In genomic region chr1:224780736-224781135, GRCh38 we compare ENCODE assay signal across 20 cellular contexts.
"Had no signal": no experiment of that assay in that cellular context is flagged by ENCODE, and none has a peak within 500 bp of the region (broad histone marks: within the 10 kb centered on the region; RNA-seq: fewer than 3 reads in every experiment).

No MANE protein-coding gene starts in this region.

- H3K27me3 ChIP-seq: esophagus squamous epithelium, ovary, suprapubic skin, thyroid gland, upper lobe of left lung had no signal

- H3K27me3 Mint-ChIP-seq: dendritic cell treated with granulocyte-macrophage colony-stimulating factor and Interleukin-4, amounts not matched to agents 40 ng/mL and 50 ng/mL, for 4 days; naive thymus-derived CD8-positive, alpha-beta T cell had no signal

- H3K36me3 Mint-ChIP-seq: naive thymus-derived CD8-positive, alpha-beta T cell had no signal

- H3K36me3 ChIP-seq: esophagus squamous epithelium, ovary, suprapubic skin, thyroid gland, upper lobe of left lung had no signal

- H3K27ac Mint-ChIP-seq: dendritic cell treated with granulocyte-macrophage colony-stimulating factor and Interleukin-4, amounts not matched to agents 40 ng/mL and 50 ng/mL, for 4 days; effector memory CD8-positive, alpha-beta T cell; naive thymus-derived CD8-positive, alpha-beta T cell had no signal

- H3K4me1 ChIP-seq: thyroid gland had no signal

- FAIRE-seq: islet of Langerhans, small intestine had no signal

- H3K4me3 ChIP-seq: esophagus squamous epithelium, mucosa of descending colon, ovary, suprapubic skin, thyroid gland, upper lobe of left lung had no signal

- H3K9me3 Mint-ChIP-seq: dendritic cell treated with granulocyte-macrophage colony-stimulating factor and Interleukin-4, amounts not matched to agents 40 ng/mL and 50 ng/mL, for 4 days; effector memory CD8-positive, alpha-beta T cell; naive thymus-derived CD8-positive, alpha-beta T cell had no signal

- ATAC-seq: effector memory CD8-positive, alpha-beta T cell; left lobe of liver; mucosa of descending colon; naive thymus-derived CD8-positive, alpha-beta T cell; right cardiac atrium; stimulated activated naive CD8-positive, alpha-beta T cell treated with anti-CD3 and anti-CD28 coated beads, Interleukin-15, Interleukin-2, amounts not matched to agents 100 U/mL and 50 U/mL, for 24 hours had no signal

- H3K27ac ChIP-seq: epithelial cell of prostate, esophagus squamous epithelium, ovary, suprapubic skin, thyroid gland, upper lobe of left lung had no signal

- H3K9me3 ChIP-seq: esophagus squamous epithelium, mucosa of descending colon, ovary, suprapubic skin, thyroid gland, upper lobe of left lung had no signal

- DNase-seq: cerebellar nuclear complex; effector memory CD8-positive, alpha-beta T cell; esophagus squamous epithelium; foreskin fibroblast; mammary epithelial cell; mucosa of descending colon; naive thymus-derived CD8-positive, alpha-beta T cell; ovary; right cardiac atrium; small intestine; stimulated activated CD4-positive, alpha-beta T cell treated with anti-CD3 and anti-CD28 coated beads, Interleukin-12 subunit alpha, Interleukin-12 subunit beta, amount 100 ng/mL, for 4 hours; stimulated activated CD4-positive, alpha-beta T cell treated with anti-CD3 and anti-CD28 coated beads, Interleukin-2, amount 100 ng/mL, for 48 hours; stimulated activated naive CD8-positive, alpha-beta T cell treated with anti-CD3 and anti-CD28 coated beads, Interleukin-15, Interleukin-2, amounts not matched to agents 100 U/mL and 50 U/mL, for 24 hours; thyroid gland; upper lobe of left lung had no signal

- H3K4me3 Mint-ChIP-seq: dendritic cell treated with granulocyte-macrophage colony-stimulating factor and Interleukin-4, amounts not matched to agents 40 ng/mL and 50 ng/mL, for 4 days; effector memory CD8-positive, alpha-beta T cell; naive thymus-derived CD8-positive, alpha-beta T cell had no signal
